1 cellular context compared by ENCODE assay signal in genomic region chr1:61087574-61087973, GRCh38.
TF ChIP-seq lines count a peak whose summit lies in the region.

No MANE protein-coding gene starts in this region.

TF ChIP-seq in GM23338, 12 proteins besides CTCF, POLR2A, EP300 and RAD21 (continued from another document):
- TF ChIP-seq ZNF462 (CRISPR knock-in tag; IDR thresholded peaks at IDR 0.05) (no peak), EZH2phosphoT487 (IDR thresholded peaks at IDR 0.05; ENCODE audit: unreplicated experiment) (no peak), ETS1 (IDR thresholded peaks at IDR 0.05) (no peak), ZNF331 (CRISPR knock-in tag; IDR thresholded peaks at IDR 0.05; ENCODE audit: low read depth) (no peak), POLR2AphosphoS5 (IDR thresholded peaks at IDR 0.05; ENCODE audit: low read depth) (no peak)
